In the genomic region with DNA sequence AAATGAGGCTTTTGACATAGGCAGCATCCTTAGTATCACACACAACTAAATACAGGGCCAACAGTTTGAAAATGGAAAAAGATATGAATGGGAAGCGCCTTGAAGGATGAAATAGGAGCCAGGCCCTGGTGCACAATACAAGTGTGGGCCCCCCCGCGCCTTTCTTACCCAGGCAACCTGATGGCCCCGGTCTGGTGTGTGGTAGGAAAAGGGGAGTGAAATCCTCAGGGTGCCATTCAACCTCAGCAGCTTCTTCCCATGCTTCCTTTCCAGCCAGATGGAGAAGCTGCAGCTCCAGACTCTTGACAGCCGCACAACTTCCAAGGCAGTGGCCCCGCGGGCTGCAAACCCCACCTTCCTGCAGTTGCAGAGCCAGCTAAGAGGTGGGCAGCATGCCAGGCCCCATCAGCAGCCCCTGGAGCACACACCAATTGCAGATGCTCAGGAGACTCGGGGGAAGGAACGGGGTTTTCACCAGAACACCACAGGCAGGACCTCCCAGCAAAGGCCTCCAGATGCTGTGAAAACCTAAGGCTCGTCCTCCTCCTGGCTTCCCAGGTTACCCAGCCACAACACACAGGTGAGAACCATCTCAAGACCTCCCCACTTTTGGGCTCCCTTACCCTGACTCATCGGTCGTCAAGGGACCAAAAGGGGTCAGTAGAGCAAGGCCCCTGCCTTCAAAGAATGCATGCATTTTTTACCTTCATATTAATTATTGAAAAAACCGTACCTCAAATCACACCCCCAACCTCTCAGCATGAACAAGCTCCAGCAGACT, we compare ENCODE assay signal across 18 cellular contexts.
DNase-seq lines count a peak whose midpoint lies in the region; FAIRE-seq and TF ChIP-seq lines count a peak whose summit lies in the region.
"Had no signal": no experiment of that assay in that cellular context is flagged by ENCODE, and none has a peak within 500 bp of the region (broad histone marks: within the 10 kb centered on the region; RNA-seq: fewer than 3 reads in every experiment).

No MANE protein-coding gene starts in this region.

- H3K9me2 ChIP-seq in Loucy (replicated peaks; ENCODE audit: low read depth, low read length) = no peaks in the 10 kb centered on the region

- peak overlapping the region; percentile 89 for H3K27ac Mint-ChIP-seq in mesothelial cell of epicardium
- H3K27ac Mint-ChIP-seq: activated CD8-positive, alpha-beta T cell treated with anti-CD3 and anti-CD28 coated beads for 36 hours; activated T-helper 17 cell treated with anti-CD3 and anti-CD28 coated beads, Interleukin-2, amount 50 U/mL, for 72 hours; B cell; memory B cell had no signal

- H3K36me3 ChIP-seq in Loucy (ENCODE audit: insufficient read depth, low read length) (no peaks in the 10 kb centered on the region), SK-N-MC (ENCODE audit: insufficient read depth, low read length) (no peaks in the 10 kb centered on the region)
- H3K36me3 ChIP-seq: gastrocnemius medialis, neutrophil had no signal

- peaks cover 75% of the 10 kb centered on the region for H3K4me1 ChIP-seq in Loucy (ENCODE audit: insufficient read depth, low read length, poor library complexity, severe bottlenecking)

- no peak overlapping the region for H3K4me3 Mint-ChIP-seq in mesothelial cell of epicardium
- H3K4me3 Mint-ChIP-seq: activated CD8-positive, alpha-beta T cell treated with anti-CD3 and anti-CD28 coated beads for 36 hours; activated T-helper 17 cell treated with anti-CD3 and anti-CD28 coated beads, Interleukin-2, amount 50 U/mL, for 72 hours; B cell; memory B cell had no signal

- peak overlapping the region; percentile 25 for H3K9ac ChIP-seq in Loucy (ENCODE audit: low read depth, low read length, poor library complexity, severe bottlenecking)
- H3K9ac ChIP-seq in SK-N-MC (ENCODE audit: insufficient read length) = peak overlapping the region; percentile 0
- H3K9ac ChIP-seq: GM23248 had no signal

- no peak for FAIRE-seq in RCC 7860 (lab: Jason Lieb, UNC)

- no peaks in the 10 kb centered on the region for H3K9me3 Mint-ChIP-seq in mesothelial cell of epicardium
- H3K9me3 Mint-ChIP-seq: activated CD8-positive, alpha-beta T cell treated with anti-CD3 and anti-CD28 coated beads for 36 hours; activated T-helper 17 cell treated with anti-CD3 and anti-CD28 coated beads, Interleukin-2, amount 50 U/mL, for 72 hours; memory B cell had no signal

- H3K9me3 ChIP-seq in Loucy (ENCODE audit: insufficient read depth, low read depth, low read length) = no peaks in the 10 kb centered on the region
- H3K9me3 ChIP-seq in SK-N-MC (ENCODE audit: low read depth, low read length) = no peaks in the 10 kb centered on the region
- H3K9me3 ChIP-seq: gastrocnemius medialis, neutrophil had no signal

- no peak overlapping the region; the same call in 1 of the 2 replicates for H2AFZ ChIP-seq in Loucy (ENCODE audit: low read length)
- H2AFZ ChIP-seq: GM23248 had no signal

- no peaks in the 10 kb centered on the region for H3K27me3 ChIP-seq in Loucy (ENCODE audit: insufficient read depth, low read length, poor library complexity, severe bottlenecking)
- H3K27me3 ChIP-seq: gastrocnemius medialis had no signal

- peak overlapping the region; percentile 21 for H3K4me3 ChIP-seq in Loucy (ENCODE audit: low read length, poor library complexity, severe bottlenecking)
- H3K4me3 ChIP-seq in SK-N-MC = peak overlapping the region; percentile 78
- H3K4me3 ChIP-seq: GM23248 had no signal

- H4K20me1 ChIP-seq in Loucy (ENCODE audit: insufficient read depth, low read length, poor library complexity, severe bottlenecking) = no peaks in the 10 kb centered on the region

- H3K36me3 Mint-ChIP-seq in mesothelial cell of epicardium = no peaks in the 10 kb centered on the region
- H3K36me3 Mint-ChIP-seq: memory B cell had no signal

- H3F3A ChIP-seq in Loucy (ENCODE audit: low read depth) = no peaks in the 10 kb centered on the region

- peaks cover 47% of the 10 kb centered on the region for H3K4me1 Mint-ChIP-seq in mesothelial cell of epicardium
- H3K4me1 Mint-ChIP-seq: activated T-helper 17 cell treated with anti-CD3 and anti-CD28 coated beads, Interleukin-2, amount 50 U/mL, for 72 hours had no signal

- DNase-seq in DMS 273 (lab: John Stamatoyannopoulos, UW; ENCODE audit: unreplicated experiment) (peak; percentile 85), SK-N-MC (ENCODE audit: low read depth, low spot score) (peak; percentile 81), mesothelial cell of epicardium (ENCODE audit: low spot score in 2 of 2, unreplicated experiment in 2 of 2) (peak in 1 of 2 experiments; percentile 53), RCC 7860 (ENCODE audit: low spot score) (no peak), cerebellum (ENCODE audit: low spot score) (no peak), NCI-H128 (lab: John Stamatoyannopoulos, UW; ENCODE audit: unreplicated experiment) (no peak), dedifferentiated amniotic fluid mesenchymal stem cell (ENCODE audit: extremely low spot score) (no peak)
- DNase-seq: activated CD8-positive, alpha-beta T cell treated with anti-CD3 and anti-CD28 coated beads for 36 hours; amygdala; DMS53; gastrocnemius medialis; GM23248; stimulated activated CD4-positive, alpha-beta T cell treated with anti-CD3 and anti-CD28 coated beads, Interleukin-4, amount 100 ng/mL, for 4 hours had no signal

- H3K4me2 ChIP-seq in Loucy (ENCODE audit: low read depth, low read length, poor library complexity, severe bottlenecking) = peak overlapping the region; percentile 47

- TF ChIP-seq CTCF in Loucy (conservative IDR thresholded peaks at IDR 0.05; ENCODE audit: low read length) (no peak), mesothelial cell of epicardium (IDR thresholded peaks at IDR 0.05; ENCODE audit: unreplicated experiment) (no peak)

- no peaks in the 10 kb centered on the region for H3K79me2 ChIP-seq in Loucy (ENCODE audit: insufficient read depth, low read length)

- H3K27me3 Mint-ChIP-seq in mesothelial cell of epicardium (ENCODE audit: low read depth) = no peaks in the 10 kb centered on the region
- H3K27me3 Mint-ChIP-seq: activated CD8-positive, alpha-beta T cell treated with anti-CD3 and anti-CD28 coated beads for 36 hours had no signal

- peak overlapping the region; percentile 90 for H3K27ac ChIP-seq in SK-N-MC
- H3K27ac ChIP-seq: gastrocnemius medialis, GM23248, neutrophil had no signal

Comparison
In these comparisons a context has a peak if more than half of its experiments do, and no peak if none do; other contexts are left out.
1. DNase-seq: peak in DMS 273 (single experiment) and SK-N-MC (single experiment); none in RCC 7860 (single experiment), cerebellum (single experiment), NCI-H128 (single experiment) and dedifferentiated amniotic fluid mesenchymal stem cell (single experiment).